17 cellular contexts compared by ENCODE assay signal in genomic region chr11:70525466-70525865, GRCh38.
"Had no signal": no experiment of that assay in that cellular context is flagged by ENCODE, and none has a peak within 500 bp of the region (broad histone marks: within the 10 kb centered on the region; RNA-seq: fewer than 3 reads in every experiment).

No MANE protein-coding gene starts in this region.

- H3K9me3 ChIP-seq: colonic mucosa, suprapubic skin had no signal

- H3K27ac ChIP-seq: colonic mucosa, SK-N-MC, suprapubic skin had no signal

- ATAC-seq: activated T-helper 17 cell treated with anti-CD3 and anti-CD28 coated beads, Interleukin-2, amount 50 U/mL, for 72 hours; esophagus mucosa; sciatic nerve had no signal

- H3K4me1 ChIP-seq: colonic mucosa had no signal

- H3K4me3 Mint-ChIP-seq: activated naive CD4-positive, alpha-beta T cell treated with anti-CD3 and anti-CD28 coated beads for 36 hours; activated T-helper 17 cell treated with anti-CD3 and anti-CD28 coated beads, Interleukin-2, amount 50 U/mL, for 72 hours; naive B cell; stimulated activated naive CD8-positive, alpha-beta T cell treated with anti-CD3 and anti-CD28 coated beads, Interleukin-15, Interleukin-2, amounts not matched to agents 100 ng/mL and 50 ng/mL, for 24 hours; type B pancreatic cell had no signal

- H3K4me3 ChIP-seq: colonic mucosa, SK-N-MC, suprapubic skin had no signal

- H3K27ac Mint-ChIP-seq: activated naive CD4-positive, alpha-beta T cell treated with anti-CD3 and anti-CD28 coated beads for 36 hours; activated T-helper 17 cell treated with anti-CD3 and anti-CD28 coated beads, Interleukin-2, amount 50 U/mL, for 72 hours; naive B cell; stimulated activated naive CD8-positive, alpha-beta T cell treated with anti-CD3 and anti-CD28 coated beads, Interleukin-15, Interleukin-2, amounts not matched to agents 100 ng/mL and 50 ng/mL, for 24 hours had no signal

- H3K27me3 Mint-ChIP-seq: type B pancreatic cell had no signal

- H3K9me3 Mint-ChIP-seq: activated T-helper 17 cell treated with anti-CD3 and anti-CD28 coated beads, Interleukin-2, amount 50 U/mL, for 72 hours; stimulated activated naive CD8-positive, alpha-beta T cell treated with anti-CD3 and anti-CD28 coated beads, Interleukin-15, Interleukin-2, amounts not matched to agents 100 ng/mL and 50 ng/mL, for 24 hours; type B pancreatic cell had no signal

- H3K36me3 Mint-ChIP-seq: type B pancreatic cell had no signal

- H3K27me3 ChIP-seq: colonic mucosa had no signal

- H3K36me3 ChIP-seq: colonic mucosa, suprapubic skin had no signal

- H3K4me1 Mint-ChIP-seq: activated T-helper 17 cell treated with anti-CD3 and anti-CD28 coated beads, Interleukin-2, amount 50 U/mL, for 72 hours had no signal

- DNase-seq: activated CD4-positive, alpha-beta T cell treated with anti-CD3 and anti-CD28 coated beads, Interleukin-2, amount 50 U/mL, for 4 hours; activated CD4-positive, CD25-positive, alpha-beta regulatory T cell treated with anti-CD3 and anti-CD28 coated beads, Interleukin-2, amount 50 U/mL, for 72 hours; activated naive CD4-positive, alpha-beta T cell treated with anti-CD3 and anti-CD28 coated beads for 36 hours; colonic mucosa; hippocampal formation; kidney glomerular epithelial cell; midbrain; naive B cell; T-helper 1 cell; T1000 had no signal
